Comparison of ENCODE assay signal across 9 cellular contexts in the genomic region with DNA sequence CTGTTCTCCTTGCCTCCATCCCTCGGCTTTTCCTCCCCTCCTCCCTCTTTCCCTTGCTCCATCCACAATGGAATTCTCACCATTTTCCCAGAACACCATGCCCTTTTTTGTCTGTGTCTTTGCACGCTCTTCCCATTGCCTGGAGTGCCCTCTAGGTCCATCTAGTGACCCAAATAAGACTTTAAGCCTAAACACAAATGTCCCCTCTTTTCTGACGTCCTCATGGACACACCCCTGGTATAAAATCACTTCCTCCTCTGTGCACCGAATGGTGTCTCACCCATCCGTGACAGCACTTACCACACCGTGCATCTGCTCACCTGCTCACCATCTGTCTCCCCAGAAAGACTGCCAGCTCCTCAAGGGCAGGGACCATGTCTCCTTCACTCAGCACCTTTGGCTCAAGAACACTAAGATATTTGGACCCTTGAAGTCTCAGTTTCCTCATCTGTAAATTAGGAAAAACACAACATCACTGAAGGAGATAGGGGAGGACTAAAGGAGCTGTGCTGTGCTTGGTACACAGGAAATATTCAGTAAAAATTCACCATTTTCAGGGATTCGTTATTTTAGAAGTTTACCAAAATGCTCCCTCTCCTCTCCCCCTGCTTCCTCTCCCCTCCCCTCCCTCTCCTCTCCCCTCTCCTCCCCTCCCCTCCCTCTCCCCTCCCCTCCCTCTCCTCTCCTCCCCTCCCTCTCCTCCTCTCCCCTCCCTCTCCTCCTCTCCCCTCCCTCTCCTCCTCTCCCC. TPM values are rescaled to one million over a fixed set of nuclear protein-coding genes. Genes with fewer than 3 reads are reported as not detected.
DNase-seq lines count a peak whose midpoint lies in the region; ATAC-seq and TF ChIP-seq lines count a peak whose summit lies in the region.
"Had no signal": no experiment of that assay in that cellular context is flagged by ENCODE, and none has a peak within 500 bp of the region (broad histone marks: within the 10 kb centered on the region; RNA-seq: fewer than 3 reads in every experiment).

No MANE protein-coding gene starts in this region.

- H3K4me1 ChIP-seq in naive thymus-derived CD4-positive, alpha-beta T cell (ENCODE audit: control insufficient read depth in 2 of 2, insufficient read depth in 2 of 2, low read length in 2 of 2), result no peaks in the 10 kb centered on the region

- POLR2A ChIA-PET in naive thymus-derived CD4-positive, alpha-beta T cell (lab: Charles Lee), result no interaction called here

- TF ChIP-seq CTCF in LNCaP clone FGC (IDR thresholded peaks at IDR 0.05; ENCODE audit: control insufficient read depth, extremely low read depth, insufficient read depth), result 0 out of 2 replicates have a peak, but pooled peaks have one; percentile 16

- no peaks in the 10 kb centered on the region for H3K27me3 ChIP-seq in naive thymus-derived CD4-positive, alpha-beta T cell (ENCODE audit: control insufficient read depth in 2 of 2, insufficient read depth in 2 of 2, low read length in 2 of 2)

- no peaks in the 10 kb centered on the region for H3K36me3 ChIP-seq in naive thymus-derived CD4-positive, alpha-beta T cell (ENCODE audit: control insufficient read depth in 2 of 3, insufficient read depth in 3 of 3, low read length in 3 of 3)

- no peaks in the 10 kb centered on the region for H3K36me3 Mint-ChIP-seq in naive thymus-derived CD4-positive, alpha-beta T cell

- CTCF ChIA-PET in naive thymus-derived CD4-positive, alpha-beta T cell (lab: Charles Lee), result no interaction called here

- H3K27ac Mint-ChIP-seq in naive thymus-derived CD4-positive, alpha-beta T cell, result peak overlapping the region in 3 of 9 donors; percentile 18 to 60 (median 60)

- no peak overlapping the region for H3K4me3 ChIP-seq in LNCaP clone FGC (ENCODE audit: low read depth, low read length)
- no peak overlapping the region for H3K4me3 ChIP-seq in naive thymus-derived CD4-positive, alpha-beta T cell (ENCODE audit: low read length)

- DNase-seq in GM04504 (ENCODE audit: low read depth) (peak; percentile 56), LNCaP clone FGC (ENCODE audit: low read depth) (no peak), amniotic epithelial cell (ENCODE audit: low read depth) (peak; percentile 27), KG1 (lab: John Stamatoyannopoulos, UW) (no peak)
- no peak for DNase-seq in naive thymus-derived CD4-positive, alpha-beta T cell
- no peak for DNase-seq in central memory CD4-positive, alpha-beta T cell
- no peak for DNase-seq in activated effector memory CD4-positive, alpha-beta T cell treated with anti-CD3 and anti-CD28 coated beads, Interleukin-2, amount 50 U/mL, for 16 hours

- H3K27ac ChIP-seq in naive thymus-derived CD4-positive, alpha-beta T cell (ENCODE audit: low read depth, low read length), result no peak overlapping the region

- no peak overlapping the region for H3K4me3 Mint-ChIP-seq in naive thymus-derived CD4-positive, alpha-beta T cell

- peaks cover 14 to 38% (median 15%) of the 10 kb centered on the region in 5 donors for H3K27me3 Mint-ChIP-seq in naive thymus-derived CD4-positive, alpha-beta T cell

- H3K9me3 ChIP-seq in naive thymus-derived CD4-positive, alpha-beta T cell (ENCODE audit: control insufficient read depth in 2 of 3, low read length in 3 of 3), result no peaks in the 10 kb centered on the region

- H3K4me1 Mint-ChIP-seq in naive thymus-derived CD4-positive, alpha-beta T cell, result peaks cover 0 to 9% (median 6%) of the 10 kb centered on the region in 7 donors

- peaks cover 0 to 1% (median 0%) of the 10 kb centered on the region in 11 donors for H3K9me3 Mint-ChIP-seq in naive thymus-derived CD4-positive, alpha-beta T cell

- ATAC-seq in naive thymus-derived CD4-positive, alpha-beta T cell, result peak; percentile 50
- ATAC-seq in HG03097 (IDR thresholded peaks at IDR 0.05; ENCODE audit: low FRiP score, unreplicated experiment), result no peak

- intact Hi-C loops in naive thymus-derived CD4-positive, alpha-beta T cell (cut with micrococcal nuclease), result no loop called here

RNA-seq across cellular contexts. Expression of gene CPT2, which starts 23.7 kb away (rescaled TPM):
- 10 to 100 TPM in 4 of 5 experiments, 1 to 10 TPM in 1; 8.8 to 23.0 (median 13.4) TPM for total RNA-seq in naive thymus-derived CD4-positive, alpha-beta T cell
- polyA plus RNA-seq in naive thymus-derived CD4-positive, alpha-beta T cell, result 10 to 100 TPM; 18.7 to 23.2 TPM

RNA-seq across cellular contexts. Expression of gene SLC1A7, which starts 30.5 kb away (rescaled TPM):
- 1 to 10 TPM in 1 of 5 experiments, under 1 TPM in 1, not detected in 3; 0.16 to 1.8 TPM for total RNA-seq in naive thymus-derived CD4-positive, alpha-beta T cell
- not detected for polyA plus RNA-seq in naive thymus-derived CD4-positive, alpha-beta T cell
- total RNA-seq: frontal cortex had no signal

RNA-seq across cellular contexts. Expression of gene CZIB, which starts 47.5 kb away (rescaled TPM):
- 10 to 100 TPM; 41.9 to 94.9 (median 51.4) TPM for total RNA-seq in naive thymus-derived CD4-positive, alpha-beta T cell
- polyA plus RNA-seq in naive thymus-derived CD4-positive, alpha-beta T cell, result 10 to 100 TPM; 77.5 to 80.1 TPM

Comparison
In these comparisons a context has a peak if more than half of its experiments do, and no peak if none do; other contexts are left out.
1. DNase-seq: peak in GM04504 (single experiment) and amniotic epithelial cell (single experiment); none in LNCaP clone FGC (single experiment), naive thymus-derived CD4-positive, alpha-beta T cell (0 of 9), central memory CD4-positive, alpha-beta T cell (single experiment), activated effector memory CD4-positive, alpha-beta T cell treated with anti-CD3 and anti-CD28 coated beads, Interleukin-2, amount 50 U/mL, for 16 hours (single experiment) and KG1 (single experiment).